Comparison of ENCODE assay signal across 12 cellular contexts in the genomic region with DNA sequence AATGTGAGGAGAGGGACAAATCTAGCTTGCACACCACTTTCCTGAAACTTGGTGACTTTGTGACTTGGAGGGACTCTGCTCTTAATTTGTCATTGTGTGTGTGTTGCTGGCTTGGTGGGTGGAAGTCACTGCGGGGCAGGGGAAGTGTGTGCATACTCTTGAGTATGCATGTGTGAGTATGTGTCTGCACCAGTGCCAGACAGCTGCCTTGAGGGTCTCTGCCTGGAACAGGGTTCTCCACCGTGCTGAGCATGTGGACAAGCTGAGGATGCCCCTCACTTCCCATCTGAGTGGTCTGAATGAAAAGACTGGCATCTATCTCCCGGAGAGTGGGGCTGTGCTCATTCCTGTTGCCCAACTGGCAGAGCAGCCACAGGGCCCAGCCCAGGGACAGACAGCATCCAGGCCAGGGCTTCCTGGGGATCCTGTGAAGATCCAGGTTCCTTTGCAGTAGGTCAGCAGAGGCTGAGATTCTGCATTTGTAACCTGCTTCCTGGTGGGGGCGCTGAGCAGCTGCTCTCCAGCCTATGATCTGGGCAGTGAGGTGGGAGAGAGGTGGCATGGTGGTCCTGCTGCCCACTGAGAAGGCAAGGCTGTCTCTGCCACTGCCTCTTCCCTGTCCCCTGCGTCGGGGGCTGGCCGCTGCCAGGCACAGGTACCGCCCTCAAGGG.
DNase-seq lines count a peak whose midpoint lies in the region; ATAC-seq and TF ChIP-seq lines count a peak whose summit lies in the region.
"Had no signal": no experiment of that assay in that cellular context is flagged by ENCODE, and none has a peak within 500 bp of the region (broad histone marks: within the 10 kb centered on the region; RNA-seq: fewer than 3 reads in every experiment).

No MANE protein-coding gene starts in this region.

- no peaks in the 10 kb centered on the region for H3K27me3 ChIP-seq in mesendoderm (ENCODE audit: insufficient read depth, low read length, poor library complexity)

- no peak overlapping the region for H3K9ac ChIP-seq in mesendoderm (ENCODE audit: low read length)

- H3K4me2 ChIP-seq in mesendoderm (ENCODE audit: low read length), result no peak overlapping the region

- H3K36me3 ChIP-seq in mesendoderm (ENCODE audit: control insufficient read depth, insufficient read depth, low read length), result no peaks in the 10 kb centered on the region

- no peak overlapping the region for H3K4ac ChIP-seq in mesendoderm (ENCODE audit: low read depth, low read length)

- peak overlapping the region; percentile 20 for H2AK5ac ChIP-seq in mesendoderm (ENCODE audit: low read length)

- no peaks in the 10 kb centered on the region for H3K27me3 Mint-ChIP-seq in chondrocyte (ENCODE audit: low read depth)

- no peak overlapping the region for H3K23ac ChIP-seq in mesendoderm (ENCODE audit: low read length)

- H4K8ac ChIP-seq in mesendoderm (ENCODE audit: low read depth, low read length), result no peak overlapping the region

- ATAC-seq in GM18868 (IDR thresholded peaks at IDR 0.05; ENCODE audit: unreplicated experiment), result no peak
- no peak for ATAC-seq in GM18519 (IDR thresholded peaks at IDR 0.05; ENCODE audit: low FRiP score, unreplicated experiment)
- ATAC-seq: stimulated activated naive CD8-positive, alpha-beta T cell treated with anti-CD3 and anti-CD28 coated beads, Interleukin-15, Interleukin-2, amounts not matched to agents 100 U/mL and 50 U/mL, for 24 hours had no signal

- H3K27ac Mint-ChIP-seq in chondrocyte (ENCODE audit: unreplicated experiment), result no peak overlapping the region

- H3K4me3 ChIP-seq in AG10803 (ENCODE audit: low read length) (no peak overlapping the region), mesendoderm (ENCODE audit: low read length) (no peak overlapping the region)

- H2BK5ac ChIP-seq in mesendoderm (ENCODE audit: low read length), result peak overlapping the region; percentile 43

- no peak overlapping the region for H3K4me3 Mint-ChIP-seq in chondrocyte (ENCODE audit: unreplicated experiment)

- H3K4me1 ChIP-seq in mesendoderm (ENCODE audit: control insufficient read depth, low read depth, low read length), result peaks cover 15% of the 10 kb centered on the region

- WGBS in mesendoderm (ENCODE audit: extremely low coverage, insufficient coverage, low lambda C conversion rate), result no CpG with 5 or more reads among the region's 8 CpGs

- no peak overlapping the region for H2BK15ac ChIP-seq in mesendoderm (replicated peaks; ENCODE audit: low read depth)

- H4K5ac ChIP-seq in mesendoderm (ENCODE audit: low read length), result no peak overlapping the region

- H3K79me1 ChIP-seq in mesendoderm (ENCODE audit: low read length), result no peaks in the 10 kb centered on the region

- peak overlapping the region; percentile 72 for H3K56ac ChIP-seq in mesendoderm (ENCODE audit: low read length)

- no peak for DNase-seq in AG10803 (ENCODE audit: low read depth)
- DNase-seq in HuH-7 (ENCODE audit: low spot score), result peak; percentile 46
- DNase-seq in chondrocyte (ENCODE audit: low spot score), result no peak
- peak; percentile 88 for DNase-seq in mesendoderm
- no peak for DNase-seq in amniotic stem cell (lab: John Stamatoyannopoulos, UW)
- no peak for DNase-seq in NCI-H446 (lab: John Stamatoyannopoulos, UW)
- DNase-seq: activated CD4-positive, CD25-positive, alpha-beta regulatory T cell; NCI-H1092; nucleus accumbens; stimulated activated naive CD8-positive, alpha-beta T cell treated with anti-CD3 and anti-CD28 coated beads, Interleukin-15, Interleukin-2, amounts not matched to agents 100 U/mL and 50 U/mL, for 24 hours had no signal

- no peaks in the 10 kb centered on the region for H3K9me3 Mint-ChIP-seq in chondrocyte (ENCODE audit: low read depth)

- no peak overlapping the region for H3K18ac ChIP-seq in mesendoderm (ENCODE audit: low read length)

- peaks cover 67% of the 10 kb centered on the region for H3K4me1 Mint-ChIP-seq in chondrocyte (ENCODE audit: low read depth)

- no peak overlapping the region for H2BK120ac ChIP-seq in mesendoderm (ENCODE audit: low read depth, low read length)

- H3K27ac ChIP-seq in mesendoderm (ENCODE audit: low read depth, low read length), result peak overlapping the region; percentile 69

- no peaks in the 10 kb centered on the region for H3K36me3 Mint-ChIP-seq in chondrocyte (ENCODE audit: low read depth)

- TF ChIP-seq CTCF in AG10803 (conservative IDR thresholded peaks at IDR 0.05; ENCODE audit: low read length), result peak; percentile 36
- TF ChIP-seq CTCF in chondrocyte (IDR thresholded peaks at IDR 0.05), result peak; percentile 70

- no peaks in the 10 kb centered on the region for H3K79me2 ChIP-seq in mesendoderm (ENCODE audit: control insufficient read depth, insufficient read depth, low read length)

Comparison
In these comparisons a context has a peak if more than half of its experiments do, and no peak if none do; other contexts are left out.
1. DNase-seq: peak in HuH-7 (single experiment) and mesendoderm (single experiment); none in AG10803 (single experiment), chondrocyte (single experiment), amniotic stem cell (single experiment) and NCI-H446 (0 of 2).